In the genomic region with DNA sequence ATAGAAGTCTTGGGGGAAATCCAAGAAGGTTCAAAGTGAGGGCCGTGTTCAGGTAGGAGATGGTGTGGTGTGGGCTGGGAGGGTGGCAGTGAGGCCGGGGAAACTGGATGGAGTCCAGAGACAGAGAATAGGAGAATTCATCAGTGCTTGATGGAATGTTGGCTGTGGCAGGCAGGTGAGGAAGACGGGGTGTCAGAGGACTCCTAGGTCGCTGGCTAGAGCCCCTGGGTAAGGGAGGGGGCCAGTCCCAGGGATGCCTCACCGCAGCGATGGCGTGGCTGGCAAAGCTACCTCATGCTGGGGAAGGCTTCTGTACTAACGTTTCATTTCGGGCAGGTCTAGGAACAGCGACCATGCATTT, we compare ENCODE assay signal across 9 cellular contexts.
A peak's percentile ranks its signal among the peaks of the same experiment; 100 is the strongest.
DNase-seq lines count a peak whose midpoint lies in the region; ATAC-seq, FAIRE-seq and TF ChIP-seq lines count a peak whose summit lies in the region.
"Had no signal": no experiment of that assay in that cellular context is flagged by ENCODE, and none has a peak within 500 bp of the region (broad histone marks: within the 10 kb centered on the region; RNA-seq: fewer than 3 reads in every experiment).

No MANE protein-coding gene starts in this region.

- 43% methylated on average over 10 of the region's 10 CpGs for WGBS in A549 (ENCODE audit: missing lambda C conversion rate)
- 27% methylated on average over 10 of the region's 10 CpGs for WGBS in HUES64

- no peaks in the 10 kb centered on the region for H3K27me3 ChIP-seq in HUES64 (ENCODE audit: insufficient read depth, low read length)
- no peaks in the 10 kb centered on the region for H3K27me3 ChIP-seq in naive thymus-derived CD4-positive, alpha-beta T cell (ENCODE audit: control insufficient read depth in 2 of 2, insufficient read depth in 2 of 2, low read length in 2 of 2)

- H3K36me3 ChIP-seq in HUES64 (ENCODE audit: insufficient read depth, low read length), result no peaks in the 10 kb centered on the region
- H3K36me3 ChIP-seq in naive thymus-derived CD4-positive, alpha-beta T cell (ENCODE audit: control insufficient read depth in 2 of 3, insufficient read depth in 3 of 3, low read length in 3 of 3), result no peaks in the 10 kb centered on the region

- intact Hi-C loops in naive thymus-derived CD4-positive, alpha-beta T cell (cut with micrococcal nuclease), result no loop called here

- no peaks in the 10 kb centered on the region for H3K9me3 ChIP-seq in A549
- H3K9me3 ChIP-seq in HUES64 (ENCODE audit: insufficient read depth, low read depth, low read length), result no peaks in the 10 kb centered on the region
- H3K9me3 ChIP-seq in naive thymus-derived CD4-positive, alpha-beta T cell (ENCODE audit: control insufficient read depth in 2 of 3, low read length in 3 of 3), result no peaks in the 10 kb centered on the region

- peak overlapping the region; percentile 70 to 86 (median 80) for H3K4me3 Mint-ChIP-seq in naive thymus-derived CD4-positive, alpha-beta T cell

- no peak for FAIRE-seq in A549 (lab: Jason Lieb, UNC)
- FAIRE-seq: colon had no signal

- H3K9me3 Mint-ChIP-seq in naive thymus-derived CD4-positive, alpha-beta T cell, result no peaks in the 10 kb centered on the region

- H3K27me3 Mint-ChIP-seq in naive thymus-derived CD4-positive, alpha-beta T cell, result peaks cover 0 to 19% (median 11%) of the 10 kb centered on the region in 5 donors

- ATAC-seq in A549, result peak; percentile 18 to 24; a peak in 3 of 6 replicates
- peak; percentile 37 for ATAC-seq in naive thymus-derived CD4-positive, alpha-beta T cell

- POLR2A ChIA-PET in A549 (lab: Yijun Ruan, JAX), result no interaction called here
- POLR2A ChIA-PET in naive thymus-derived CD4-positive, alpha-beta T cell (lab: Charles Lee), result no interaction called here

- TF ChIP-seq CTCF in A549 (IDR thresholded peaks at IDR 0.05), result no peak
- no peak for TF ChIP-seq CTCF in coronary artery (IDR thresholded peaks at IDR 0.05)

- peaks cover 0 to 10% (median 8%) of the 10 kb centered on the region in 7 donors for H3K4me1 Mint-ChIP-seq in naive thymus-derived CD4-positive, alpha-beta T cell

- H3K4me2 ChIP-seq in A549, result peak overlapping the region; percentile 74

- H3K27ac ChIP-seq in A549 (no peak overlapping the region), HUES64 (ENCODE audit: low read depth, low read length) (no peak overlapping the region), coronary artery (no peak overlapping the region)
- no peak overlapping the region for H3K27ac ChIP-seq in naive thymus-derived CD4-positive, alpha-beta T cell (ENCODE audit: low read depth, low read length)

- no peak overlapping the region; the same call in 1 of the 3 replicates for H3K4me3 ChIP-seq in A549
- H3K4me3 ChIP-seq in HUES64 (ENCODE audit: low read length), result peak overlapping the region; percentile 83
- H3K4me3 ChIP-seq in coronary artery, result peak overlapping the region; percentile 63
- peak overlapping the region; percentile 50 for H3K4me3 ChIP-seq in naive thymus-derived CD4-positive, alpha-beta T cell (ENCODE audit: low read length)

- no peak for DNase-seq in A549 (ENCODE audit: low read depth in 1 of 2, low spot score in 1 of 2)
- peak; percentile 59 for DNase-seq in coronary artery (ENCODE audit: low spot score)
- DNase-seq in naive thymus-derived CD4-positive, alpha-beta T cell, result no peak
- no peak for DNase-seq in NCI-H1436 treated with DMSO at 0.1 percent for 48 hours (lab: John Stamatoyannopoulos, UW)
- no peak for DNase-seq in AG08395 (ENCODE audit: low spot score)
- DNase-seq in dedifferentiated amniotic fluid mesenchymal stem cell (ENCODE audit: extremely low spot score), result no peak
- no peak for DNase-seq in effector CD4-positive, alpha-beta T cell

- no peak overlapping the region for H3K27ac Mint-ChIP-seq in naive thymus-derived CD4-positive, alpha-beta T cell

- no peak for TF ChIP-seq POLR2A in A549 (IDR thresholded peaks at IDR 0.05; ENCODE audit: low read length)

- TF ChIP-seq EP300 in A549 (IDR thresholded peaks at IDR 0.05), result no peak

- no peak for TF ChIP-seq RAD21 in A549 (conservative IDR thresholded peaks at IDR 0.05 in 1 of 2, IDR thresholded peaks at IDR 0.05 in 1 of 2)

- H3K9ac ChIP-seq in HUES64 (ENCODE audit: low read depth, low read length), result peak overlapping the region; percentile 86; the same call in 1 of the 2 replicates

- CTCF ChIA-PET in A549 (lab: Yijun Ruan, JAX), result interaction anchor here (0.9 kb wide), 1 partner anchor 32 kb away, joined by 3 read pairs; no protein-coding TSS in a partner anchor
- CTCF ChIA-PET in naive thymus-derived CD4-positive, alpha-beta T cell (lab: Charles Lee), result no interaction called here

- peaks cover 14% of the 10 kb centered on the region; the same call in 2 of the 3 replicates for H3K4me1 ChIP-seq in A549
- H3K4me1 ChIP-seq in HUES64 (ENCODE audit: insufficient read depth, low read length), result peaks cover 18% of the 10 kb centered on the region
- H3K4me1 ChIP-seq in naive thymus-derived CD4-positive, alpha-beta T cell (ENCODE audit: control insufficient read depth in 2 of 2, insufficient read depth in 2 of 2, low read length in 2 of 2), result no peaks in the 10 kb centered on the region

- H3K36me3 Mint-ChIP-seq in naive thymus-derived CD4-positive, alpha-beta T cell, result no peaks in the 10 kb centered on the region

TF ChIP-seq in A549, 52 proteins besides CTCF, POLR2A, EP300 and RAD21:
- no peak for TF ChIP-seq CBX2 (IDR thresholded peaks at IDR 0.05; ENCODE audit: borderline replicate concordance, low read depth)
- TF ChIP-seq KDM1A (IDR thresholded peaks at IDR 0.05; ENCODE audit: low read depth), result no peak
- no peak for TF ChIP-seq JUN (IDR thresholded peaks at IDR 0.05)
- no peak for TF ChIP-seq HOXB5 (CRISPR knock-in tag; IDR thresholded peaks at IDR 0.05)
- TF ChIP-seq, protein P1, sequence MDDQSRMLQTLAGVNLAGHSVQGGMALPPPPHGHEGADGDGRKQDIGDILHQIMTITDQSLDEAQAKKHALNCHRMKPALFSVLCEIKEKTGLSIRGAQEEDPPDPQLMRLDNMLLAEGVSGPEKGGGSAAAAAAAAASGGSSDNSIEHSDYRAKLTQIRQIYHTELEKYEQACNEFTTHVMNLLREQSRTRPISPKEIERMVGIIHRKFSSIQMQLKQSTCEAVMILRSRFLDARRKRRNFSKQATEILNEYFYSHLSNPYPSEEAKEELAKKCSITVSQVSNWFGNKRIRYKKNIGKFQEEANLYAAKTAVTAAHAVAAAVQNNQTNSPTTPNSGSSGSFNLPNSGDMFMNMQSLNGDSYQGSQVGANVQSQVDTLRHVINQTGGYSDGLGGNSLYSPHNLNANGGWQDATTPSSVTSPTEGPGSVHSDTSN (IDR thresholded peaks at IDR 0.05), result no peak
- no peak for TF ChIP-seq ESRRA (IDR thresholded peaks at IDR 0.05; ENCODE audit: borderline replicate concordance, low read length)
- no peak for TF ChIP-seq CHD2 (IDR thresholded peaks at IDR 0.05; ENCODE audit: low read length, partially characterized antibody)
- no peak for TF ChIP-seq PHF8 (IDR thresholded peaks at IDR 0.05; ENCODE audit: borderline replicate concordance, low read depth)
- TF ChIP-seq, protein P2, sequence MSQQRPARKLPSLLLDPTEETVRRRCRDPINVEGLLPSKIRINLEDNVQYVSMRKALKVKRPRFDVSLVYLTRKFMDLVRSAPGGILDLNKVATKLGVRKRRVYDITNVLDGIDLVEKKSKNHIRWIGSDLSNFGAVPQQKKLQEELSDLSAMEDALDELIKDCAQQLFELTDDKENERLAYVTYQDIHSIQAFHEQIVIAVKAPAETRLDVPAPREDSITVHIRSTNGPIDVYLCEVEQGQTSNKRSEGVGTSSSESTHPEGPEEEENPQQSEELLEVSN (IDR thresholded peaks at IDR 0.05; ENCODE audit: borderline replicate concordance, low read depth), result no peak
- no peak for TF ChIP-seq MAZ (IDR thresholded peaks at IDR 0.05; ENCODE audit: borderline replicate concordance, low read depth, low read length)
- TF ChIP-seq FOSL2 (IDR thresholded peaks at IDR 0.05), result no peak
- TF ChIP-seq FOSL2 (CRISPR knock-in tag; IDR thresholded peaks at IDR 0.05), result no peak
- no peak for TF ChIP-seq HEYL (CRISPR knock-in tag; IDR thresholded peaks at IDR 0.05)
- TF ChIP-seq, protein P3, sequence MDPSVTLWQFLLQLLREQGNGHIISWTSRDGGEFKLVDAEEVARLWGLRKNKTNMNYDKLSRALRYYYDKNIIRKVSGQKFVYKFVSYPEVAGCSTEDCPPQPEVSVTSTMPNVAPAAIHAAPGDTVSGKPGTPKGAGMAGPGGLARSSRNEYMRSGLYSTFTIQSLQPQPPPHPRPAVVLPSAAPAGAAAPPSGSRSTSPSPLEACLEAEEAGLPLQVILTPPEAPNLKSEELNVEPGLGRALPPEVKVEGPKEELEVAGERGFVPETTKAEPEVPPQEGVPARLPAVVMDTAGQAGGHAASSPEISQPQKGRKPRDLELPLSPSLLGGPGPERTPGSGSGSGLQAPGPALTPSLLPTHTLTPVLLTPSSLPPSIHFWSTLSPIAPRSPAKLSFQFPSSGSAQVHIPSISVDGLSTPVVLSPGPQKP (IDR thresholded peaks at IDR 0.05; ENCODE audit: low read depth, low read length), result no peak
- no peak for TF ChIP-seq HDAC2 (IDR thresholded peaks at IDR 0.05)
- no peak for TF ChIP-seq CHD4 (IDR thresholded peaks at IDR 0.05; ENCODE audit: borderline replicate concordance)
